17 cellular contexts compared by ENCODE assay signal in the genomic region with DNA sequence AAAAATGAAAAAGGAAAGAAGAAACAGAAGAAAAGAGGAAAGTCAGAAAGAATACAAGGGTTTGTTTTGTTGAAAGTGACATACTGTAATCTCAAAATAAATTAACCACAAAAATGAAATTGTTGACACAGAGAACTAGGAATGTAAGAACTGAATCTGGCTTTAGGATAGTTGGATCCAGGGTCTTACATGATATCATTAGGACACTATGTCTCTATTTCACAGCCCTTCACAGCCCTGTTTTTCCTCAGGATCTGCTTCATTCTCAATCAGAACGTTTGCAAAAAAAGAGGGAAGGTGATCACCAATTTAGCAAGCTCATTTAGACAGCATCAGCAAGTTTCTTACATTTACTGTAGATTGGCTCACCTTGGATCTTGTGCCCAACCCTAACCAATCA.
"Had no signal": no experiment of that assay in that cellular context is flagged by ENCODE, and none has a peak within 500 bp of the region (broad histone marks: within the 10 kb centered on the region; RNA-seq: fewer than 3 reads in every experiment).

No MANE protein-coding gene starts in this region.

- FAIRE-seq: colon, TTC549 had no signal

- H3K4me3 ChIP-seq: ascending aorta, gastroesophageal sphincter, heart left ventricle, left lung, tibial nerve, uterus had no signal

- H3K36me3 ChIP-seq: ascending aorta, gastroesophageal sphincter, heart left ventricle, left lung, tibial nerve, uterus had no signal

- H3K4me1 ChIP-seq: ascending aorta, gastroesophageal sphincter, left lung, tibial nerve, uterus had no signal

- H3K27me3 ChIP-seq: ascending aorta, gastroesophageal sphincter, heart left ventricle, left lung, tibial nerve, uterus had no signal

- H3K9me3 ChIP-seq: ascending aorta, gastroesophageal sphincter, heart left ventricle, left lung, tibial nerve, uterus had no signal

- DNase-seq: activated CD4-positive, alpha-beta memory T cell treated with anti-CD3 and anti-CD28 coated beads for 36 hours; activated CD4-positive, alpha-beta T cell treated with anti-CD3 and anti-CD28 coated beads for 36 hours; activated CD8-positive, alpha-beta memory T cell treated with anti-CD3 and anti-CD28 coated beads, Interleukin-2, amount 10 ng/mL, durations not matched to agents 7 days and 5 days; activated naive CD4-positive, alpha-beta T cell treated with Interleukin-2 at 50 U/mL for 16 hours; heart left ventricle; left lung; occipital lobe; stimulated activated CD4-positive, alpha-beta T cell treated with anti-CD3 and anti-CD28 coated beads, Interleukin-2, amount 100 ng/mL, for 24 hours; stimulated activated naive CD8-positive, alpha-beta T cell treated with anti-CD3 and anti-CD28 coated beads, Interleukin-15, Interleukin-2, amounts not matched to agents 100 U/mL and 50 U/mL, for 24 hours; substantia nigra; T-helper 2 cell; uterus had no signal
